13 cellular contexts compared by ENCODE assay signal in genomic region chr14:52241102-52241793, GRCh38. TPM values are rescaled to one million over a fixed set of nuclear protein-coding genes. Genes with fewer than 3 reads are reported as not detected.
DNase-seq lines count a peak whose midpoint lies in the region; ATAC-seq and TF ChIP-seq lines count a peak whose summit lies in the region.
"Had no signal": no experiment of that assay in that cellular context is flagged by ENCODE, and none has a peak within 500 bp of the region (broad histone marks: within the 10 kb centered on the region; RNA-seq: fewer than 3 reads in every experiment).

No MANE protein-coding gene starts in this region.

- ATAC-seq in PC-3 (peak; percentile 78), HG02973 (IDR thresholded peaks at IDR 0.05; ENCODE audit: unreplicated experiment) (no peak)

- POLR2A ChIA-PET in PC-3 (lab: Charles Lee; ENCODE audit: unreplicated experiment): no interaction called here

- no peaks in the 10 kb centered on the region for H3K9me3 ChIP-seq in PC-3 (ENCODE audit: low read length)
- no peaks in the 10 kb centered on the region for H3K9me3 ChIP-seq in osteoblast (ENCODE audit: low read depth, low read length)
- H3K9me3 ChIP-seq: Caco-2 had no signal

- H3K27ac Mint-ChIP-seq in endothelial cell (ENCODE audit: unreplicated experiment): no peak overlapping the region

- no peaks in the 10 kb centered on the region for H3F3A ChIP-seq in PC-3 (ENCODE audit: low read length, unreplicated experiment)

- H3K36me3 ChIP-seq in PC-3 (ENCODE audit: low read depth, low read length) (no peaks in the 10 kb centered on the region), osteoblast (ENCODE audit: insufficient read depth, low read length) (no peaks in the 10 kb centered on the region)

- H3K4me2 ChIP-seq in PC-3 (ENCODE audit: low read length) (peak overlapping the region; percentile 50), osteoblast (ENCODE audit: insufficient read depth, low read length) (peak overlapping the region; percentile 80)

- no peak overlapping the region for H3K4me3 Mint-ChIP-seq in endothelial cell (ENCODE audit: unreplicated experiment)

- no peak for TF ChIP-seq CTCF in PC-3 (conservative IDR thresholded peaks at IDR 0.05; ENCODE audit: low read depth, low read length)
- TF ChIP-seq CTCF in osteoblast (IDR thresholded peaks at IDR 0.05; ENCODE audit: extremely low read depth, low read depth, low read length): no peak
- no peak for TF ChIP-seq CTCF in endothelial cell (IDR thresholded peaks at IDR 0.05; ENCODE audit: unreplicated experiment)

- no peak overlapping the region for H3K9ac ChIP-seq in PC-3 (ENCODE audit: low read length)

- H3K4me3 ChIP-seq in PC-3 (ENCODE audit: low read length): no peak overlapping the region
- peak overlapping the region; percentile 53 for H3K4me3 ChIP-seq in osteoblast (ENCODE audit: insufficient read depth, low read length)

- peaks cover 14% of the 10 kb centered on the region for H3K4me1 ChIP-seq in PC-3 (ENCODE audit: insufficient read depth, low read length)
- H3K4me1 ChIP-seq in osteoblast (ENCODE audit: insufficient read depth, low read length): peaks cover 20% of the 10 kb centered on the region
- H3K4me1 ChIP-seq: Caco-2 had no signal

- H3K27me3 Mint-ChIP-seq in endothelial cell (ENCODE audit: unreplicated experiment): no peaks in the 10 kb centered on the region

- no peaks in the 10 kb centered on the region for H3K9me3 Mint-ChIP-seq in endothelial cell (ENCODE audit: unreplicated experiment)

- H3K79me2 ChIP-seq in PC-3 (ENCODE audit: low read length) (no peaks in the 10 kb centered on the region), osteoblast (ENCODE audit: insufficient read depth, low read length) (no peaks in the 10 kb centered on the region)

- H4K20me1 ChIP-seq in PC-3 (ENCODE audit: low read length) (no peaks in the 10 kb centered on the region), osteoblast (ENCODE audit: insufficient read depth, low read length) (no peaks in the 10 kb centered on the region)

- no peaks in the 10 kb centered on the region for H3K4me1 Mint-ChIP-seq in endothelial cell (ENCODE audit: unreplicated experiment)

- H2AFZ ChIP-seq in PC-3 (ENCODE audit: low read length): peak overlapping the region; percentile 15; the same call in 1 of the 2 replicates
- peak overlapping the region; percentile 77 for H2AFZ ChIP-seq in osteoblast (ENCODE audit: low read length)

- DNase-seq in EL (peak; percentile 70), PC-3 (peak; percentile 43), dermis blood vessel endothelial cell (peak; percentile 9), osteoblast (ENCODE audit: insufficient read length, low spot score, missing footprints) (peak; percentile 71), COLO829 (ENCODE audit: low spot score) (no peak), cortex of kidney (lab: John Stamatoyannopoulos, UW) (no peak), endothelial cell (ENCODE audit: low spot score) (no peak)
- DNase-seq: Caco-2, midbrain, NCI-H510A, SIG-M5 had no signal

- H3K27ac ChIP-seq in PC-3 (ENCODE audit: low read length) (0 out of 2 replicates have a peak overlapping the region, but pooled peaks have one; percentile 13), osteoblast (ENCODE audit: low read depth, low read length) (peak overlapping the region; percentile 82)

- no TSS peak for BruUV-seq in PC-3 (replicated peaks; lab: Mats Ljungman, UMichigan)

- intact Hi-C loops in PC-3 (cut with micrococcal nuclease): no loop called here

- H3K36me3 Mint-ChIP-seq in endothelial cell (ENCODE audit: low read depth, unreplicated experiment): no peaks in the 10 kb centered on the region

- no peaks in the 10 kb centered on the region for H3K27me3 ChIP-seq in PC-3 (ENCODE audit: low read length)
- no peaks in the 10 kb centered on the region for H3K27me3 ChIP-seq in osteoblast (ENCODE audit: insufficient read depth, low read length)

- H3K9me2 ChIP-seq in PC-3 (replicated peaks; ENCODE audit: low read length): no peaks in the 10 kb centered on the region

- CTCF ChIA-PET in PC-3 (lab: Charles Lee): interaction anchor here (0.6 kb wide), 1 partner anchor 1672 kb away, joined by 6 read pairs; no protein-coding TSS in a partner anchor

RNA-seq across cellular contexts. Expression of gene PTGDR, which starts 26.2 kb away (rescaled TPM):
- total RNA-seq in PC-3 (2014; rRNA removed) (not detected in 2 replicates), dermis blood vessel endothelial cell (not detected in 2 replicates), osteoblast (1.4 and 1.5 TPM in 2 replicates), endothelial cell (ENCODE audit: unreplicated experiment) (0.23 TPM)
- total RNA-seq: renal cortical epithelial cell had no signal

Comparison
In these comparisons a context has a peak if more than half of its experiments do, and no peak if none do; other contexts are left out.
1. DNase-seq: peak in EL (single experiment), PC-3 (single experiment), dermis blood vessel endothelial cell (single experiment) and osteoblast (single experiment); none in COLO829 (single experiment), cortex of kidney (single experiment) and endothelial cell (single experiment).